Comparison of ENCODE assay signal across 8 cellular contexts in genomic region chr19:58543826-58544590, GRCh38. TPM values are rescaled to one million over a fixed set of nuclear protein-coding genes. Genes with fewer than 3 reads are reported as not detected.
DNase-seq lines count a peak whose midpoint lies in the region; ATAC-seq and TF ChIP-seq lines count a peak whose summit lies in the region.

TSS of gene TRIM28 (plus strand) at chr19:58544064. CDS start at chr19:58544758, 694 bp downstream.

- no peak for TF ChIP-seq CTCF in GM23338 (conservative IDR thresholded peaks at IDR 0.05; ENCODE audit: low read depth in 2 of 2)
- no peak for TF ChIP-seq CTCF in foreskin fibroblast (IDR thresholded peaks at IDR 0.05; ENCODE audit: low read depth, low read length)
- no peak for TF ChIP-seq CTCF in thoracic aorta (IDR thresholded peaks at IDR 0.05)

- H3K36me3 Mint-ChIP-seq in GM23338 (ENCODE audit: low read depth), result peaks cover 44% of the 10 kb centered on the region
- peaks cover 29% of the 10 kb centered on the region for H3K36me3 Mint-ChIP-seq in activated T-helper 1 cell treated with anti-CD3 and anti-CD28 coated beads, Interleukin-12 subunit alpha, Interleukin-12 subunit beta, Interleukin-2, Interleukin-4 antibody, amounts not matched to agents 30 ng/mL and 10 ng/mL and 1 ng/mL, durations not matched to agents 14 hours and 24 hours and 36 hours (ENCODE audit: low read depth)

- peak; percentile 100 for DNase-seq in Daoy (ENCODE audit: low read depth)
- peak; percentile 98 for DNase-seq in GM23338 (ENCODE audit: low spot score)
- peak; percentile 99 for DNase-seq in M059J (ENCODE audit: low read depth)
- DNase-seq in activated T-helper 1 cell treated with anti-CD3 and anti-CD28 coated beads, Interleukin-12 subunit alpha, Interleukin-12 subunit beta, Interleukin-2, Interleukin-4 antibody, amounts not matched to agents 30 ng/mL and 10 ng/mL and 1 ng/mL, durations not matched to agents 14 hours and 24 hours and 36 hours (ENCODE audit: low spot score), result peak; percentile 100
- DNase-seq in foreskin fibroblast, result peak; percentile 99
- no peak for DNase-seq in occipital lobe (lab: John Stamatoyannopoulos, UW)
- DNase-seq in thoracic aorta (ENCODE audit: low spot score), result peak; percentile 92
- DNase-seq in NOMO-1 treated with DMSO at 0.1 percent for 48 hours (lab: John Stamatoyannopoulos, UW; ENCODE audit: unreplicated experiment), result no peak

- peaks cover 24% of the 10 kb centered on the region for H3K36me3 ChIP-seq in GM23338 (ENCODE audit: insufficient read depth)
- peaks cover 20% of the 10 kb centered on the region for H3K36me3 ChIP-seq in thoracic aorta

- peak within 1 kb of the TSS; percentile 99 for H3K4me3 Mint-ChIP-seq in GM23338
- peak within 1 kb of the TSS; percentile 94 for H3K4me3 Mint-ChIP-seq in activated T-helper 1 cell treated with anti-CD3 and anti-CD28 coated beads, Interleukin-12 subunit alpha, Interleukin-12 subunit beta, Interleukin-2, Interleukin-4 antibody, amounts not matched to agents 30 ng/mL and 10 ng/mL and 1 ng/mL, durations not matched to agents 14 hours and 24 hours and 36 hours

- H3K79me2 ChIP-seq in GM23338 (replicated peaks; ENCODE audit: insufficient read depth), result peaks cover 37% of the 10 kb centered on the region

- peak within 1 kb of the TSS; percentile 96 for H3K27ac ChIP-seq in GM23338 (ENCODE audit: low read depth)
- peak within 1 kb of the TSS; percentile 95 to 96 for H3K27ac ChIP-seq in thoracic aorta

- H3K9me3 Mint-ChIP-seq in GM23338, result peaks cover 5% of the 10 kb centered on the region; the same call in 2 of the 3 replicates
- H3K9me3 Mint-ChIP-seq in activated T-helper 1 cell treated with anti-CD3 and anti-CD28 coated beads, Interleukin-12 subunit alpha, Interleukin-12 subunit beta, Interleukin-2, Interleukin-4 antibody, amounts not matched to agents 30 ng/mL and 10 ng/mL and 1 ng/mL, durations not matched to agents 14 hours and 24 hours and 36 hours, result no peaks in the 10 kb centered on the region

- H3K4me3 ChIP-seq in GM23338, result peak within 1 kb of the TSS; percentile 99
- peak within 1 kb of the TSS; percentile 54 to 93 for H3K4me3 ChIP-seq in foreskin fibroblast (ENCODE audit: low read depth in 1 of 2, low read length in 2 of 2)
- H3K4me3 ChIP-seq in thoracic aorta, result peak within 1 kb of the TSS; percentile 84

- H3K4me1 Mint-ChIP-seq in GM23338, result peaks cover 22% of the 10 kb centered on the region
- peaks cover 23% of the 10 kb centered on the region for H3K4me1 Mint-ChIP-seq in activated T-helper 1 cell treated with anti-CD3 and anti-CD28 coated beads, Interleukin-12 subunit alpha, Interleukin-12 subunit beta, Interleukin-2, Interleukin-4 antibody, amounts not matched to agents 30 ng/mL and 10 ng/mL and 1 ng/mL, durations not matched to agents 14 hours and 24 hours and 36 hours (ENCODE audit: low read depth)

- H3K4me1 ChIP-seq in GM23338 (ENCODE audit: insufficient read depth) (peaks cover 8% of the 10 kb centered on the region; the same call in 1 of the 2 replicates), thoracic aorta (ENCODE audit: control insufficient read depth in 1 of 2, low read depth in 2 of 2) (peaks cover 20 to 21% of the 10 kb centered on the region in 2 donors)

- H3K9me3 ChIP-seq in thoracic aorta, result no peaks in the 10 kb centered on the region

- peaks cover 37% of the 10 kb centered on the region for H4K20me1 ChIP-seq in GM23338 (replicated peaks; ENCODE audit: insufficient read depth)

- H3K4me2 ChIP-seq in GM23338, result peak within 1 kb of the TSS; percentile 98

- intact Hi-C loops in activated T-helper 1 cell treated with anti-CD3 and anti-CD28 coated beads, Interleukin-12 subunit alpha, Interleukin-12 subunit beta, Interleukin-2, Interleukin-4 antibody, amounts not matched to agents 30 ng/mL and 10 ng/mL and 1 ng/mL, durations not matched to agents 14 hours and 24 hours and 36 hours (cut with micrococcal nuclease), result loop anchor here (1.0 to 2.0 kb wide), 7 partner anchors 11 to 77 kb away; partner anchors contain the start of genes CHMP2A, MZF1, ZBTB45 and ZNF324

- ATAC-seq in GM23338, result peak; percentile 95
- peak; percentile 99 for ATAC-seq in thoracic aorta (ENCODE audit: insufficient number of reproducible peaks, low FRiP score, low read depth)

- peak within 1 kb of the TSS; percentile 100 for H3K27ac Mint-ChIP-seq in GM23338
- H3K27ac Mint-ChIP-seq in activated T-helper 1 cell treated with anti-CD3 and anti-CD28 coated beads, Interleukin-12 subunit alpha, Interleukin-12 subunit beta, Interleukin-2, Interleukin-4 antibody, amounts not matched to agents 30 ng/mL and 10 ng/mL and 1 ng/mL, durations not matched to agents 14 hours and 24 hours and 36 hours, result peak within 1 kb of the TSS; percentile 96

- peaks cover 45% of the 10 kb centered on the region for H3K27me3 Mint-ChIP-seq in GM23338 (ENCODE audit: insufficient read depth, low read depth, poor library complexity)
- peaks cover 6% of the 10 kb centered on the region for H3K27me3 Mint-ChIP-seq in activated T-helper 1 cell treated with anti-CD3 and anti-CD28 coated beads, Interleukin-12 subunit alpha, Interleukin-12 subunit beta, Interleukin-2, Interleukin-4 antibody, amounts not matched to agents 30 ng/mL and 10 ng/mL and 1 ng/mL, durations not matched to agents 14 hours and 24 hours and 36 hours (ENCODE audit: insufficient read depth)

- H3F3A ChIP-seq in GM23338 (replicated peaks; ENCODE audit: low read depth), result peaks cover 43% of the 10 kb centered on the region

- no peaks in the 10 kb centered on the region for H3K9me2 ChIP-seq in GM23338 (ENCODE audit: insufficient read depth)

- no peak within 1 kb of the TSS for H2AFZ ChIP-seq in GM23338

- H3K27me3 ChIP-seq in GM23338 (ENCODE audit: insufficient read depth), result peaks cover 15% of the 10 kb centered on the region; the same call in 1 of the 2 replicates
- H3K27me3 ChIP-seq in thoracic aorta (replicated peaks; ENCODE audit: insufficient read depth), result no peaks in the 10 kb centered on the region

TF ChIP-seq in GM23338, 12 proteins besides CTCF, POLR2A, EP300 and RAD21:
- peak; percentile 93 for TF ChIP-seq POLR2AphosphoS5 (IDR thresholded peaks at IDR 0.05; ENCODE audit: low read depth)
- peak; percentile 98 for TF ChIP-seq CREB1 (CRISPR knock-in tag; IDR thresholded peaks at IDR 0.05; ENCODE audit: low read depth)
- TF ChIP-seq, protein P1, sequence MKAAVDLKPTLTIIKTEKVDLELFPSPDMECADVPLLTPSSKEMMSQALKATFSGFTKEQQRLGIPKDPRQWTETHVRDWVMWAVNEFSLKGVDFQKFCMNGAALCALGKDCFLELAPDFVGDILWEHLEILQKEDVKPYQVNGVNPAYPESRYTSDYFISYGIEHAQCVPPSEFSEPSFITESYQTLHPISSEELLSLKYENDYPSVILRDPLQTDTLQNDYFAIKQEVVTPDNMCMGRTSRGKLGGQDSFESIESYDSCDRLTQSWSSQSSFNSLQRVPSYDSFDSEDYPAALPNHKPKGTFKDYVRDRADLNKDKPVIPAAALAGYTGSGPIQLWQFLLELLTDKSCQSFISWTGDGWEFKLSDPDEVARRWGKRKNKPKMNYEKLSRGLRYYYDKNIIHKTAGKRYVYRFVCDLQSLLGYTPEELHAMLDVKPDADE (IDR thresholded peaks at IDR 0.05), result peak; percentile 46; the same call in 1 of the 2 replicates
- no peak for TF ChIP-seq JUNB (IDR thresholded peaks at IDR 0.05; ENCODE audit: unreplicated experiment)

RNA-seq across cellular contexts. Expression of gene TRIM28, which starts in this region (rescaled TPM):
- total RNA-seq in Daoy (2014; rRNA removed; shearing (Covaris generic)), result 575 and 591 TPM in 2 replicates
- 1,208 and 1,430 TPM in 2 replicates for total RNA-seq in GM23338 (2014; rRNA removed; shearing (Covaris generic))
- polyA plus RNA-seq in GM23338 (2016; fragmentation: Nextera tagmentation; extraction: Ambion mirVana), result 920 and 1,022 TPM in 2 replicates
- total RNA-seq in M059J (2014; rRNA removed; shearing (Covaris generic)), result 262 and 359 TPM in 2 replicates
- 664 and 687 TPM in 2 replicates for total RNA-seq in activated T-helper 1 cell treated with anti-CD3 and anti-CD28 coated beads, Interleukin-12 subunit alpha, Interleukin-12 subunit beta, Interleukin-2, Interleukin-4 antibody, amounts not matched to agents 30 ng/mL and 10 ng/mL and 1 ng/mL, durations not matched to agents 14 hours and 24 hours and 36 hours
- total RNA-seq in occipital lobe (276 TPM), thoracic aorta (100 to 1,000 TPM; 192 to 204 TPM)

Comparison
In these comparisons a context has a peak if more than half of its experiments do, and no peak if none do; other contexts are left out.
1. DNase-seq: peak in Daoy (single experiment), GM23338 (single experiment), M059J (single experiment), activated T-helper 1 cell treated with anti-CD3 and anti-CD28 coated beads, Interleukin-12 subunit alpha, Interleukin-12 subunit beta, Interleukin-2, Interleukin-4 antibody, amounts not matched to agents 30 ng/mL and 10 ng/mL and 1 ng/mL, durations not matched to agents 14 hours and 24 hours and 36 hours (single experiment), foreskin fibroblast (2 of 2) and thoracic aorta (single experiment); none in occipital lobe (single experiment) and NOMO-1 treated with DMSO at 0.1 percent for 48 hours (single experiment).
2. Peak in every context shown above with its lines, with median percentiles within 50 percentile points of each other: H3K4me3 ChIP-seq.